27 cellular contexts compared by ENCODE assay signal in genomic region chr1:96533820-96534219, GRCh38.
"Had no signal": no experiment of that assay in that cellular context is flagged by ENCODE, and none has a peak within 500 bp of the region (broad histone marks: within the 10 kb centered on the region; RNA-seq: fewer than 3 reads in every experiment).

No MANE protein-coding gene starts in this region.

- ATAC-seq: activated CD8-positive, alpha-beta T cell treated with anti-CD3 and anti-CD28 coated beads for 36 hours; activated naive CD8-positive, alpha-beta T cell treated with anti-CD3 and anti-CD28 coated beads, Interleukin-2, amount 50 U/mL, for 24 hours; T-cell had no signal

- H3K4me3 ChIP-seq: ascending aorta, cardiac muscle cell had no signal

- H3K27ac ChIP-seq: ascending aorta, cardiac muscle cell, VCaP had no signal

- H3K27me3 ChIP-seq: ascending aorta, cardiac muscle cell had no signal

- H3K36me3 ChIP-seq: ascending aorta, cardiac muscle cell had no signal

- DNase-seq: activated B cell treated with CpG ODN at 0.5 μM for 24 hours; activated CD4-positive, alpha-beta memory T cell treated with anti-CD3 and anti-CD28 coated beads for 36 hours; activated CD4-positive, alpha-beta T cell treated with anti-CD3 and anti-CD28 coated beads for 4 hours; activated CD4-positive, alpha-beta T cell treated with anti-CD3 and anti-CD28 coated beads, Interleukin-2, amount 10 ng/mL, durations not matched to agents 24 days and 14 days; activated CD4-positive, alpha-beta T cell treated with anti-CD3 and anti-CD28 coated beads, Interleukin-2, amount 50 U/mL, for 1 hour; activated CD4-positive, alpha-beta T cell treated with anti-CD3 and anti-CD28 coated beads, Interleukin-2, amount 50 U/mL, for 4 hours; activated CD4-positive, CD25-positive, alpha-beta regulatory T cell treated with anti-CD3 and anti-CD28 coated beads, Interleukin-2, amount 50 U/mL, for 72 hours; activated CD8-positive, alpha-beta memory T cell treated with anti-CD3 and anti-CD28 coated beads, Interleukin-2, amount 50 U/mL, for 4 hours; activated CD8-positive, alpha-beta T cell treated with anti-CD3 and anti-CD28 coated beads for 36 hours; activated effector memory CD4-positive, alpha-beta T cell treated with Interleukin-2 at 50 U/mL for 16 hours; activated gamma-delta T cell; activated naive CD4-positive, alpha-beta T cell treated with anti-CD3 and anti-CD28 coated beads, Interleukin-2, amount 10 ng/mL, durations not matched to agents 7 days and 5 days; activated naive CD4-positive, alpha-beta T cell treated with Interleukin-2 at 50 U/mL for 16 hours; activated naive CD8-positive, alpha-beta T cell treated with anti-CD3 and anti-CD28 coated beads, Interleukin-2, amount 10 ng/mL, durations not matched to agents 7 days and 5 days; activated naive CD8-positive, alpha-beta T cell treated with anti-CD3 and anti-CD28 coated beads, Interleukin-2, amount 50 U/mL, for 24 hours; activated T-cell treated with anti-CD3 and anti-CD28 coated beads, Interleukin-2, amount 50 U/mL, for 24 hours; activated T-cell treated with anti-CD3 and anti-CD28 coated beads, Interleukin-2, amount 50 U/mL, for 48 hours; amygdala; anterior cingulate cortex; caudate nucleus; cerebellar nuclear complex; T-cell; T-helper 2 cell; T-helper 9 cell had no signal
